Comparison of ENCODE assay signal across 1 cellular context in genomic region chr12:6535960-6536847, GRCh38.
TF ChIP-seq lines count a peak whose summit lies in the region.

No MANE protein-coding gene starts in this region.

TF ChIP-seq in H1, 55 proteins besides CTCF, POLR2A, EP300 and RAD21:
- TF ChIP-seq, protein P1, sequence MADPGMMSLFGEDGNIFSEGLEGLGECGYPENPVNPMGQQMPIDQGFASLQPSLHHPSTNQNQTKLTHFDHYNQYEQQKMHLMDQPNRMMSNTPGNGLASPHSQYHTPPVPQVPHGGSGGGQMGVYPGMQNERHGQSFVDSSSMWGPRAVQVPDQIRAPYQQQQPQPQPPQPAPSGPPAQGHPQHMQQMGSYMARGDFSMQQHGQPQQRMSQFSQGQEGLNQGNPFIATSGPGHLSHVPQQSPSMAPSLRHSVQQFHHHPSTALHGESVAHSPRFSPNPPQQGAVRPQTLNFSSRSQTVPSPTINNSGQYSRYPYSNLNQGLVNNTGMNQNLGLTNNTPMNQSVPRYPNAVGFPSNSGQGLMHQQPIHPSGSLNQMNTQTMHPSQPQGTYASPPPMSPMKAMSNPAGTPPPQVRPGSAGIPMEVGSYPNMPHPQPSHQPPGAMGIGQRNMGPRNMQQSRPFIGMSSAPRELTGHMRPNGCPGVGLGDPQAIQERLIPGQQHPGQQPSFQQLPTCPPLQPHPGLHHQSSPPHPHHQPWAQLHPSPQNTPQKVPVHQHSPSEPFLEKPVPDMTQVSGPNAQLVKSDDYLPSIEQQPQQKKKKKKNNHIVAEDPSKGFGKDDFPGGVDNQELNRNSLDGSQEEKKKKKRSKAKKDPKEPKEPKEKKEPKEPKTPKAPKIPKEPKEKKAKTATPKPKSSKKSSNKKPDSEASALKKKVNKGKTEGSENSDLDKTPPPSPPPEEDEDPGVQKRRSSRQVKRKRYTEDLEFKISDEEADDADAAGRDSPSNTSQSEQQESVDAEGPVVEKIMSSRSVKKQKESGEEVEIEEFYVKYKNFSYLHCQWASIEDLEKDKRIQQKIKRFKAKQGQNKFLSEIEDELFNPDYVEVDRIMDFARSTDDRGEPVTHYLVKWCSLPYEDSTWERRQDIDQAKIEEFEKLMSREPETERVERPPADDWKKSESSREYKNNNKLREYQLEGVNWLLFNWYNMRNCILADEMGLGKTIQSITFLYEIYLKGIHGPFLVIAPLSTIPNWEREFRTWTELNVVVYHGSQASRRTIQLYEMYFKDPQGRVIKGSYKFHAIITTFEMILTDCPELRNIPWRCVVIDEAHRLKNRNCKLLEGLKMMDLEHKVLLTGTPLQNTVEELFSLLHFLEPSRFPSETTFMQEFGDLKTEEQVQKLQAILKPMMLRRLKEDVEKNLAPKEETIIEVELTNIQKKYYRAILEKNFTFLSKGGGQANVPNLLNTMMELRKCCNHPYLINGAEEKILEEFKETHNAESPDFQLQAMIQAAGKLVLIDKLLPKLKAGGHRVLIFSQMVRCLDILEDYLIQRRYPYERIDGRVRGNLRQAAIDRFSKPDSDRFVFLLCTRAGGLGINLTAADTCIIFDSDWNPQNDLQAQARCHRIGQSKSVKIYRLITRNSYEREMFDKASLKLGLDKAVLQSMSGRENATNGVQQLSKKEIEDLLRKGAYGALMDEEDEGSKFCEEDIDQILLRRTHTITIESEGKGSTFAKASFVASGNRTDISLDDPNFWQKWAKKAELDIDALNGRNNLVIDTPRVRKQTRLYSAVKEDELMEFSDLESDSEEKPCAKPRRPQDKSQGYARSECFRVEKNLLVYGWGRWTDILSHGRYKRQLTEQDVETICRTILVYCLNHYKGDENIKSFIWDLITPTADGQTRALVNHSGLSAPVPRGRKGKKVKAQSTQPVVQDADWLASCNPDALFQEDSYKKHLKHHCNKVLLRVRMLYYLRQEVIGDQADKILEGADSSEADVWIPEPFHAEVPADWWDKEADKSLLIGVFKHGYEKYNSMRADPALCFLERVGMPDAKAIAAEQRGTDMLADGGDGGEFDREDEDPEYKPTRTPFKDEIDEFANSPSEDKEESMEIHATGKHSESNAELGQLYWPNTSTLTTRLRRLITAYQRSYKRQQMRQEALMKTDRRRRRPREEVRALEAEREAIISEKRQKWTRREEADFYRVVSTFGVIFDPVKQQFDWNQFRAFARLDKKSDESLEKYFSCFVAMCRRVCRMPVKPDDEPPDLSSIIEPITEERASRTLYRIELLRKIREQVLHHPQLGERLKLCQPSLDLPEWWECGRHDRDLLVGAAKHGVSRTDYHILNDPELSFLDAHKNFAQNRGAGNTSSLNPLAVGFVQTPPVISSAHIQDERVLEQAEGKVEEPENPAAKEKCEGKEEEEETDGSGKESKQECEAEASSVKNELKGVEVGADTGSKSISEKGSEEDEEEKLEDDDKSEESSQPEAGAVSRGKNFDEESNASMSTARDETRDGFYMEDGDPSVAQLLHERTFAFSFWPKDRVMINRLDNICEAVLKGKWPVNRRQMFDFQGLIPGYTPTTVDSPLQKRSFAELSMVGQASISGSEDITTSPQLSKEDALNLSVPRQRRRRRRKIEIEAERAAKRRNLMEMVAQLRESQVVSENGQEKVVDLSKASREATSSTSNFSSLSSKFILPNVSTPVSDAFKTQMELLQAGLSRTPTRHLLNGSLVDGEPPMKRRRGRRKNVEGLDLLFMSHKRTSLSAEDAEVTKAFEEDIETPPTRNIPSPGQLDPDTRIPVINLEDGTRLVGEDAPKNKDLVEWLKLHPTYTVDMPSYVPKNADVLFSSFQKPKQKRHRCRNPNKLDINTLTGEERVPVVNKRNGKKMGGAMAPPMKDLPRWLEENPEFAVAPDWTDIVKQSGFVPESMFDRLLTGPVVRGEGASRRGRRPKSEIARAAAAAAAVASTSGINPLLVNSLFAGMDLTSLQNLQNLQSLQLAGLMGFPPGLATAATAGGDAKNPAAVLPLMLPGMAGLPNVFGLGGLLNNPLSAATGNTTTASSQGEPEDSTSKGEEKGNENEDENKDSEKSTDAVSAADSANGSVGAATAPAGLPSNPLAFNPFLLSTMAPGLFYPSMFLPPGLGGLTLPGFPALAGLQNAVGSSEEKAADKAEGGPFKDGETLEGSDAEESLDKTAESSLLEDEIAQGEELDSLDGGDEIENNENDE (IDR thresholded peaks at IDR 0.05; ENCODE audit: insufficient replicate concordance, low read length): no peak
- TF ChIP-seq CHD2 (IDR thresholded peaks at IDR 0.05; ENCODE audit: low read length) (no peak), E2F6 (IDR thresholded peaks at IDR 0.05) (no peak), POLR2AphosphoS5 (IDR thresholded peaks at IDR 0.05; ENCODE audit: low read depth, low read length) (peak; percentile 79), FOSL1 (IDR thresholded peaks at IDR 0.05; ENCODE audit: insufficient read depth, low read depth, low read length) (no peak), CHD1 (IDR thresholded peaks at IDR 0.05; ENCODE audit: low read depth, low read length) (no peak; the same call in 1 of the 2 replicates), GTF2F1 (IDR thresholded peaks at IDR 0.05; ENCODE audit: borderline replicate concordance, low read depth, low read length) (no peak), HDAC2 (IDR thresholded peaks at IDR 0.05; ENCODE audit: borderline replicate concordance in 1 of 2, low read depth in 2 of 2, low read length in 2 of 2) (no peak), TAF7 (optimal IDR thresholded peaks at IDR 0.05; ENCODE audit: borderline replicate concordance, low read depth, low read length) (peak; percentile 22)
- TF ChIP-seq, protein P2, sequence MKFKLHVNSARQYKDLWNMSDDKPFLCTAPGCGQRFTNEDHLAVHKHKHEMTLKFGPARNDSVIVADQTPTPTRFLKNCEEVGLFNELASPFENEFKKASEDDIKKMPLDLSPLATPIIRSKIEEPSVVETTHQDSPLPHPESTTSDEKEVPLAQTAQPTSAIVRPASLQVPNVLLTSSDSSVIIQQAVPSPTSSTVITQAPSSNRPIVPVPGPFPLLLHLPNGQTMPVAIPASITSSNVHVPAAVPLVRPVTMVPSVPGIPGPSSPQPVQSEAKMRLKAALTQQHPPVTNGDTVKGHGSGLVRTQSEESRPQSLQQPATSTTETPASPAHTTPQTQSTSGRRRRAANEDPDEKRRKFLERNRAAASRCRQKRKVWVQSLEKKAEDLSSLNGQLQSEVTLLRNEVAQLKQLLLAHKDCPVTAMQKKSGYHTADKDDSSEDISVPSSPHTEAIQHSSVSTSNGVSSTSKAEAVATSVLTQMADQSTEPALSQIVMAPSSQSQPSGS (IDR thresholded peaks at IDR 0.05; ENCODE audit: low read length): no peak
